9 cellular contexts compared by ENCODE assay signal in genomic region chr6:152356659-152357058, GRCh38.
DNase-seq lines count a peak whose midpoint lies in the region; ATAC-seq, FAIRE-seq and TF ChIP-seq lines count a peak whose summit lies in the region.
"Had no signal": no experiment of that assay in that cellular context is flagged by ENCODE, and none has a peak within 500 bp of the region (broad histone marks: within the 10 kb centered on the region; RNA-seq: fewer than 3 reads in every experiment).

No MANE protein-coding gene starts in this region.

- H3K27me3 ChIP-seq in astrocyte (ENCODE audit: insufficient read depth, low read length), result no peaks in the 10 kb centered on the region

- peak; percentile 23 for FAIRE-seq in astrocyte (lab: Jason Lieb, UNC)

- CTCF ChIA-PET in activated CD4-positive, alpha-beta T cell treated with anti-CD3 and anti-CD28 coated beads for 36 hours (lab: Charles Lee), result interaction anchor here (0.8 to 1.0 kb wide), 3 partner anchors 18 to 704 kb away, joined by 3 to 7 read pairs (median 4); no protein-coding TSS in a partner anchor

- ATAC-seq in activated CD4-positive, alpha-beta T cell treated with anti-CD3 and anti-CD28 coated beads for 36 hours, result peak; percentile 69
- ATAC-seq in HG03469 (IDR thresholded peaks at IDR 0.05; ENCODE audit: unreplicated experiment), result no peak

- H3K9me3 ChIP-seq in astrocyte (ENCODE audit: insufficient read depth, low read depth, low read length), result no peaks in the 10 kb centered on the region

- no peak overlapping the region for H2AFZ ChIP-seq in astrocyte (ENCODE audit: low read depth, low read length)

- H3K36me3 Mint-ChIP-seq in activated CD4-positive, alpha-beta T cell treated with anti-CD3 and anti-CD28 coated beads for 36 hours (ENCODE audit: low read depth), result no peaks in the 10 kb centered on the region
- H3K36me3 Mint-ChIP-seq in astrocyte (ENCODE audit: low read depth, unreplicated experiment), result peaks cover 30% of the 10 kb centered on the region
- H3K36me3 Mint-ChIP-seq: activated naive CD4-positive, alpha-beta T cell treated with anti-CD3 and anti-CD28 coated beads, Interleukin-2, amount 50 U/mL, for 24 hours had no signal

- peaks cover 2% of the 10 kb centered on the region for H3K4me1 Mint-ChIP-seq in activated CD4-positive, alpha-beta T cell treated with anti-CD3 and anti-CD28 coated beads for 36 hours
- no peaks in the 10 kb centered on the region for H3K4me1 Mint-ChIP-seq in astrocyte (ENCODE audit: low read depth, unreplicated experiment)
- H3K4me1 Mint-ChIP-seq: activated naive CD4-positive, alpha-beta T cell treated with anti-CD3 and anti-CD28 coated beads, Interleukin-2, amount 50 U/mL, for 24 hours had no signal

- H3K27me3 Mint-ChIP-seq in activated CD4-positive, alpha-beta T cell treated with anti-CD3 and anti-CD28 coated beads for 36 hours, result no peaks in the 10 kb centered on the region
- H3K27me3 Mint-ChIP-seq in astrocyte (ENCODE audit: low read depth, unreplicated experiment), result no peaks in the 10 kb centered on the region
- H3K27me3 Mint-ChIP-seq: activated naive CD4-positive, alpha-beta T cell treated with anti-CD3 and anti-CD28 coated beads, Interleukin-2, amount 50 U/mL, for 24 hours had no signal

- H3K27ac ChIP-seq in astrocyte (ENCODE audit: low read depth, low read length), result no peak overlapping the region

- no peak overlapping the region for H3K9ac ChIP-seq in astrocyte (ENCODE audit: low read length)

- no peaks in the 10 kb centered on the region for H3K79me2 ChIP-seq in astrocyte (ENCODE audit: insufficient read depth, low read length)

- no peak for DNase-seq in activated CD4-positive, alpha-beta T cell treated with anti-CD3 and anti-CD28 coated beads for 36 hours
- DNase-seq in activated CD4-positive, alpha-beta T cell treated with anti-CD3 and anti-CD28 coated beads for 48 hours, result no peak
- DNase-seq in H4 (ENCODE audit: low spot score) (peak; percentile 5), NAMALWA (ENCODE audit: low spot score) (peak; percentile 66), astrocyte (ENCODE audit: low read depth) (no peak), myocyte (ENCODE audit: low read depth) (peak; percentile 23), foreskin melanocyte (no peak)

- no peak overlapping the region for H3K4me3 ChIP-seq in astrocyte (ENCODE audit: insufficient read depth, low read depth, low read length)

- H3K4me3 Mint-ChIP-seq in activated CD4-positive, alpha-beta T cell treated with anti-CD3 and anti-CD28 coated beads for 36 hours, result no peak overlapping the region
- no peak overlapping the region for H3K4me3 Mint-ChIP-seq in astrocyte (ENCODE audit: unreplicated experiment)
- H3K4me3 Mint-ChIP-seq: activated naive CD4-positive, alpha-beta T cell treated with anti-CD3 and anti-CD28 coated beads, Interleukin-2, amount 50 U/mL, for 24 hours had no signal

- H4K20me1 ChIP-seq in astrocyte (ENCODE audit: insufficient read depth, low read length), result no peaks in the 10 kb centered on the region

- no peaks in the 10 kb centered on the region for H3K4me1 ChIP-seq in astrocyte (ENCODE audit: insufficient read depth, low read length)

- no peaks in the 10 kb centered on the region for H3K9me3 Mint-ChIP-seq in activated CD4-positive, alpha-beta T cell treated with anti-CD3 and anti-CD28 coated beads for 36 hours (ENCODE audit: low read depth)
- no peaks in the 10 kb centered on the region for H3K9me3 Mint-ChIP-seq in astrocyte (ENCODE audit: unreplicated experiment)
- H3K9me3 Mint-ChIP-seq: activated naive CD4-positive, alpha-beta T cell treated with anti-CD3 and anti-CD28 coated beads, Interleukin-2, amount 50 U/mL, for 24 hours had no signal

- H3K4me2 ChIP-seq in astrocyte (ENCODE audit: low read length), result no peak overlapping the region

- POLR2A ChIA-PET in activated CD4-positive, alpha-beta T cell treated with anti-CD3 and anti-CD28 coated beads for 36 hours (lab: Charles Lee), result no interaction called here

- no peak overlapping the region for H3K27ac Mint-ChIP-seq in activated CD4-positive, alpha-beta T cell treated with anti-CD3 and anti-CD28 coated beads for 36 hours
- no peak overlapping the region for H3K27ac Mint-ChIP-seq in astrocyte (ENCODE audit: unreplicated experiment)
- H3K27ac Mint-ChIP-seq: activated naive CD4-positive, alpha-beta T cell treated with anti-CD3 and anti-CD28 coated beads, Interleukin-2, amount 50 U/mL, for 24 hours had no signal

- H3K36me3 ChIP-seq in astrocyte (ENCODE audit: insufficient read depth, low read length), result peaks cover 60% of the 10 kb centered on the region

- intact Hi-C loops in activated CD4-positive, alpha-beta T cell treated with anti-CD3 and anti-CD28 coated beads for 36 hours (cut with DNase I, micrococcal nuclease), result loop anchor here in 1 of 2 experiments (5.0 kb wide), 2 partner anchors 589 to 679 kb away; no protein-coding TSS in a partner anchor

- peak; percentile 34 for TF ChIP-seq CTCF in astrocyte (IDR thresholded peaks at IDR 0.05; ENCODE audit: insufficient read depth, low read depth, low read length)

Comparison
In these comparisons a context has a peak if more than half of its experiments do, and no peak if none do; other contexts are left out.
1. DNase-seq: peak in H4 (single experiment), NAMALWA (single experiment) and myocyte (single experiment); none in activated CD4-positive, alpha-beta T cell treated with anti-CD3 and anti-CD28 coated beads for 36 hours (single experiment), activated CD4-positive, alpha-beta T cell treated with anti-CD3 and anti-CD28 coated beads for 48 hours (single experiment), astrocyte (single experiment) and foreskin melanocyte (single experiment).